In the genomic region with DNA sequence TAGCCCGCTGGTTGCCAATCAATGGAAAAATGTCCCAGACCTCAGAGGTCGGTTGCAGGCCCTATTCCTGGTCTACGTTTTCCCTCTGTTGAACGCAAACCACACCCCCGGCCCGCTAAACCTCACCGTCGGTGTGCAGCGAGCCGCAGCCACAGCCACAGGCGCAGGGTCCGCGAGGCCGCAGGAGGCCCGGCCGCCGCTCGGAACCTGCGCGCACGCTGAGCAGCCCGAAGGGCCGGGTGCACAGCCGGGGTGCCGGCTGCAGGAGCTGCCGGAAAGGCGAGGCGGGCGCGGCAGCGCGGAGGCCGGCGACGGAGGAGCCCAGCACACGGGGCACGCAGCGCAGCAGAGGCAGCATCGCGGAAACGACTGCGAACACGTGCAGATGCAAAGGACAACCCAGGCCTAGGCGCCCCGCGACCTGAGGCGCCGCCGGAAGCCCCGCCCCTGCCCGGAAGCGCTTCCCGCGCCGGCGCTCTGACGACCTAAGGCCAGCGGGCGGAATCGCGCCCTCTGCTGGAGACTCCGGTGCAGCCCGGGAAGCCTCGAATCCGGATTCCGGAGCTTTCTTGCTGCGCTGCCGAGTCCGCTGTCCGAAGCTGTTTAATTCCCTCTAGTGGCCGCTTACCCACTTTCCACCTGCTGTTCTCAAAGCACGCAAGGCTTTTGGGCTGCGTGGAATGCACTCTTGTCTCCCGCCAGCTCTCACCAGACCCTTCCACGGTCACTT, we compare ENCODE assay signal across 8 cellular contexts. TPM values are rescaled to one million over a fixed set of nuclear protein-coding genes. Genes with fewer than 3 reads are reported as not detected.
DNase-seq lines count a peak whose midpoint lies in the region; ATAC-seq and TF ChIP-seq lines count a peak whose summit lies in the region.

A gene with protein sequence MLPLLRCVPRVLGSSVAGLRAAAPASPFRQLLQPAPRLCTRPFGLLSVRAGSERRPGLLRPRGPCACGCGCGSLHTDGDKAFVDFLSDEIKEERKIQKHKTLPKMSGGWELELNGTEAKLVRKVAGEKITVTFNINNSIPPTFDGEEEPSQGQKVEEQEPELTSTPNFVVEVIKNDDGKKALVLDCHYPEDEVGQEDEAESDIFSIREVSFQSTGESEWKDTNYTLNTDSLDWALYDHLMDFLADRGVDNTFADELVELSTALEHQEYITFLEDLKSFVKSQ (minus strand): TSS at position 440 of the 730 bp plus-strand sequence. CDS start 82 bp downstream, at position 358.

- no peaks in the 10 kb centered on the region for H3K9me3 Mint-ChIP-seq in activated T-cell treated with anti-CD3 and anti-CD28 coated beads, Interleukin-2, amount 50 U/mL, for 24 hours

- peaks cover 33 to 38% of the 10 kb centered on the region in 2 donors for H3K36me3 ChIP-seq in muscle layer of duodenum (ENCODE audit: control insufficient read depth in 1 of 2, insufficient read depth in 2 of 2, low read length in 2 of 2)

- peak within 1 kb of the TSS; percentile 95 for H3K4me3 ChIP-seq in Jurkat, Clone E6-1 (ENCODE audit: low read length)
- H3K4me3 ChIP-seq in muscle layer of duodenum (ENCODE audit: low read depth in 1 of 2, low read length in 2 of 2), result peak within 1 kb of the TSS; percentile 95

- H3K4me1 Mint-ChIP-seq in activated T-cell treated with anti-CD3 and anti-CD28 coated beads, Interleukin-2, amount 50 U/mL, for 24 hours (ENCODE audit: low read depth), result peaks cover 43% of the 10 kb centered on the region

- peaks cover 86% of the 10 kb centered on the region for H3K36me3 Mint-ChIP-seq in activated T-cell treated with anti-CD3 and anti-CD28 coated beads, Interleukin-2, amount 50 U/mL, for 24 hours (ENCODE audit: low read depth)

- H3K4me3 Mint-ChIP-seq in activated T-cell treated with anti-CD3 and anti-CD28 coated beads, Interleukin-2, amount 50 U/mL, for 24 hours, result peak within 1 kb of the TSS; percentile 95

- ATAC-seq in GM21529 (IDR thresholded peaks at IDR 0.05; ENCODE audit: unreplicated experiment) (peak; percentile 80), esophagus mucosa (peak; percentile 96)

- H3K4me1 ChIP-seq in muscle layer of duodenum (ENCODE audit: control insufficient read depth in 1 of 2, insufficient read depth in 2 of 2, low read length in 2 of 2), result peaks cover 0 to 20% of the 10 kb centered on the region in 2 donors

- H3K27ac Mint-ChIP-seq in activated T-cell treated with anti-CD3 and anti-CD28 coated beads, Interleukin-2, amount 50 U/mL, for 24 hours, result peak within 1 kb of the TSS; percentile 94

- H3K27ac ChIP-seq in muscle layer of duodenum (ENCODE audit: low read length), result peak within 1 kb of the TSS; percentile 87

- no peaks in the 10 kb centered on the region for H3K27me3 Mint-ChIP-seq in activated T-cell treated with anti-CD3 and anti-CD28 coated beads, Interleukin-2, amount 50 U/mL, for 24 hours

- H3K27me3 ChIP-seq in muscle layer of duodenum (ENCODE audit: low read depth, low read length), result no peaks in the 10 kb centered on the region

- DNase-seq in DMS53 treated with DMSO at 0.1 percent for 48 hours (lab: John Stamatoyannopoulos, UW; ENCODE audit: unreplicated experiment), result peak; percentile 74
- DNase-seq in Jurkat, Clone E6-1 (ENCODE audit: low read depth, low spot score), result peak; percentile 91
- DNase-seq in activated T-cell treated with anti-CD3 and anti-CD28 coated beads, Interleukin-2, amount 50 U/mL, for 24 hours, result peak; percentile 95
- peak; percentile 75 to 84 for DNase-seq in stimulated activated CD8-positive, alpha-beta memory T cell treated with anti-CD3 and anti-CD28 coated beads, Interleukin-7, amount 100 ng/mL, for 4 hours (ENCODE audit: low read depth in 2 of 2)

- H3K9me3 ChIP-seq in muscle layer of duodenum (ENCODE audit: control insufficient read depth in 1 of 2, low read length in 2 of 2), result no peaks in the 10 kb centered on the region

TF ChIP-seq in PFSK-1, 5 proteins besides CTCF, POLR2A, EP300 and RAD21:
- TF ChIP-seq POLR2AphosphoS5 (IDR thresholded peaks at IDR 0.05; ENCODE audit: low read depth, low read length), result peak; percentile 86
- TF ChIP-seq SIN3A (IDR thresholded peaks at IDR 0.05; ENCODE audit: borderline replicate concordance, insufficient read depth, low read length), result peak; percentile 58; the same call in 1 of the 2 replicates
- TF ChIP-seq FOXP2 (optimal IDR thresholded peaks at IDR 0.05; ENCODE audit: borderline replicate concordance, extremely low read depth, extremely low read length, insufficient read depth), result peak; percentile 59
- TF ChIP-seq, protein P1, sequence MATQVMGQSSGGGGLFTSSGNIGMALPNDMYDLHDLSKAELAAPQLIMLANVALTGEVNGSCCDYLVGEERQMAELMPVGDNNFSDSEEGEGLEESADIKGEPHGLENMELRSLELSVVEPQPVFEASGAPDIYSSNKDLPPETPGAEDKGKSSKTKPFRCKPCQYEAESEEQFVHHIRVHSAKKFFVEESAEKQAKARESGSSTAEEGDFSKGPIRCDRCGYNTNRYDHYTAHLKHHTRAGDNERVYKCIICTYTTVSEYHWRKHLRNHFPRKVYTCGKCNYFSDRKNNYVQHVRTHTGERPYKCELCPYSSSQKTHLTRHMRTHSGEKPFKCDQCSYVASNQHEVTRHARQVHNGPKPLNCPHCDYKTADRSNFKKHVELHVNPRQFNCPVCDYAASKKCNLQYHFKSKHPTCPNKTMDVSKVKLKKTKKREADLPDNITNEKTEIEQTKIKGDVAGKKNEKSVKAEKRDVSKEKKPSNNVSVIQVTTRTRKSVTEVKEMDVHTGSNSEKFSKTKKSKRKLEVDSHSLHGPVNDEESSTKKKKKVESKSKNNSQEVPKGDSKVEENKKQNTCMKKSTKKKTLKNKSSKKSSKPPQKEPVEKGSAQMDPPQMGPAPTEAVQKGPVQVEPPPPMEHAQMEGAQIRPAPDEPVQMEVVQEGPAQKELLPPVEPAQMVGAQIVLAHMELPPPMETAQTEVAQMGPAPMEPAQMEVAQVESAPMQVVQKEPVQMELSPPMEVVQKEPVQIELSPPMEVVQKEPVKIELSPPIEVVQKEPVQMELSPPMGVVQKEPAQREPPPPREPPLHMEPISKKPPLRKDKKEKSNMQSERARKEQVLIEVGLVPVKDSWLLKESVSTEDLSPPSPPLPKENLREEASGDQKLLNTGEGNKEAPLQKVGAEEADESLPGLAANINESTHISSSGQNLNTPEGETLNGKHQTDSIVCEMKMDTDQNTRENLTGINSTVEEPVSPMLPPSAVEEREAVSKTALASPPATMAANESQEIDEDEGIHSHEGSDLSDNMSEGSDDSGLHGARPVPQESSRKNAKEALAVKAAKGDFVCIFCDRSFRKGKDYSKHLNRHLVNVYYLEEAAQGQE (IDR thresholded peaks at IDR 0.05; ENCODE audit: insufficient read depth in 1 of 2, low read depth in 2 of 2, low read length in 2 of 2), result peak in 1 of 2 experiments; percentile 69; a peak in 2 of 4 replicates
- peak; percentile 88; the same call in 1 of the 2 replicates for TF ChIP-seq TAF1 (IDR thresholded peaks at IDR 0.05; ENCODE audit: borderline replicate concordance, insufficient read depth, low read length)

RNA-seq across cellular contexts. Expression of the gene that starts here (rescaled TPM):
- 764 TPM for polyA plus RNA-seq in Jurkat, Clone E6-1 (2012; ENCODE audit: insufficient read depth, insufficient read length)
- polyA plus RNA-seq in PFSK-1 (2012; ENCODE audit: insufficient read length, low read depth), result 787 TPM
- 183 TPM for total RNA-seq in esophagus mucosa

Comparison
In these comparisons a context has a peak if more than half of its experiments do, and no peak if none do; other contexts are left out.
1. Peak in every context shown above with its lines: DNase-seq, ATAC-seq, H3K4me3 ChIP-seq and H3K27ac ChIP-seq.